Comparison of ENCODE assay signal across 20 cellular contexts in genomic region chr20:62723768-62724420, GRCh38. TPM values are rescaled to one million over a fixed set of nuclear protein-coding genes. Genes with fewer than 3 reads are reported as not detected.
"Had no signal": no experiment of that assay in that cellular context is flagged by ENCODE, and none has a peak within 500 bp of the region (broad histone marks: within the 10 kb centered on the region; RNA-seq: fewer than 3 reads in every experiment).

No MANE protein-coding gene starts in this region.

- H3K4me3 Mint-ChIP-seq: activated naive CD4-positive, alpha-beta T cell treated with anti-CD3 and anti-CD28 coated beads for 36 hours; activated naive CD8-positive, alpha-beta T cell treated with anti-CD3 and anti-CD28 coated beads, Interleukin-2, amount 50 U/mL, for 24 hours; natural killer cell treated with Interleukin-12 subunit alpha and Interleukin-12 subunit beta and Interleukin-15 and Interleukin-18, amount 100 ng/mL, for 72 hours; stimulated activated memory B cell treated with anti-CD40 and anti-IgM and Interleukin-4, amounts not matched to agents 10 μg/mL and 1 μg/mL and 100 μg/mL, for 72 hours had no signal

- H3K4me3 ChIP-seq: ascending aorta, gastrocnemius medialis, left lung, prostate gland, thyroid gland had no signal

- H3K4me1 ChIP-seq: ascending aorta, gastrocnemius medialis, prostate gland, thyroid gland had no signal

- DNase-seq: activated CD4-positive, alpha-beta T cell treated with anti-CD3 and anti-CD28 coated beads for 1 hour; activated CD4-positive, alpha-beta T cell treated with anti-CD3 and anti-CD28 coated beads, Interleukin-2, amount 50 U/mL, for 4 hours; activated naive CD4-positive, alpha-beta T cell treated with anti-CD3 and anti-CD28 coated beads for 36 hours; activated naive CD8-positive, alpha-beta T cell treated with anti-CD3 and anti-CD28 coated beads, Interleukin-2, amount 50 U/mL, for 24 hours; mesendoderm; occipital lobe; stimulated activated CD4-positive, alpha-beta T cell treated with anti-CD3 and anti-CD28 coated beads, Interleukin-12 subunit alpha, Interleukin-12 subunit beta, amount 100 ng/mL, for 4 hours; stimulated activated CD4-positive, alpha-beta T cell treated with anti-CD3 and anti-CD28 coated beads, Interleukin-2, amount 100 ng/mL, for 24 hours; T-helper 1 cell; T1000 had no signal

- H3K36me3 ChIP-seq: ascending aorta, gastrocnemius medialis, left lung, prostate gland, thyroid gland had no signal

- H3K27me3 Mint-ChIP-seq: activated naive CD8-positive, alpha-beta T cell treated with anti-CD3 and anti-CD28 coated beads, Interleukin-2, amount 50 U/mL, for 24 hours had no signal

- H3K27me3 ChIP-seq: ascending aorta, thyroid gland had no signal

- H3K27ac ChIP-seq: ascending aorta, gastrocnemius medialis, left lung, prostate gland, thyroid gland had no signal

- H3K27ac Mint-ChIP-seq: activated naive CD4-positive, alpha-beta T cell treated with anti-CD3 and anti-CD28 coated beads for 36 hours; activated naive CD8-positive, alpha-beta T cell treated with anti-CD3 and anti-CD28 coated beads, Interleukin-2, amount 50 U/mL, for 24 hours; activated T-helper 2 cell treated with anti-CD3 and anti-CD28 coated beads, Interferon-gamma antibody, Interleukin-2, Interleukin-4, amounts not matched to agents 10 μg/mL and 5 μg/mL and 100 μg/mL, durations not matched to agents 14 hours and 24 hours and 36 hours; natural killer cell treated with Interleukin-12 subunit alpha and Interleukin-12 subunit beta and Interleukin-15 and Interleukin-18, amount 100 ng/mL, for 72 hours; stimulated activated memory B cell treated with anti-CD40 and anti-IgM and Interleukin-4, amounts not matched to agents 10 μg/mL and 1 μg/mL and 100 μg/mL, for 72 hours had no signal

- H3K9me3 ChIP-seq: gastrocnemius medialis, prostate gland, thyroid gland had no signal

- ATAC-seq: activated naive CD8-positive, alpha-beta T cell treated with anti-CD3 and anti-CD28 coated beads, Interleukin-2, amount 50 U/mL, for 24 hours; gastrocnemius medialis; left lung; natural killer cell treated with Interleukin-12 subunit alpha and Interleukin-12 subunit beta and Interleukin-15 and Interleukin-18, amount 100 ng/mL, for 72 hours; stimulated activated memory B cell treated with anti-CD40 and anti-IgM and Interleukin-4, amounts not matched to agents 10 μg/mL and 1 μg/mL and 100 μg/mL, for 72 hours had no signal

RNA-seq across cellular contexts. Expression of gene NTSR1, which starts 15.3 kb away (rescaled TPM):
- total RNA-seq: activated naive CD4-positive, alpha-beta T cell treated with anti-CD3 and anti-CD28 coated beads for 36 hours; activated T-helper 2 cell treated with anti-CD3 and anti-CD28 coated beads, Interferon-gamma antibody, Interleukin-2, Interleukin-4, amounts not matched to agents 10 μg/mL and 5 μg/mL and 100 μg/mL, durations not matched to agents 14 hours and 24 hours and 36 hours; ascending aorta; bronchial epithelial cell; epithelial cell of proximal tubule; natural killer cell treated with Interleukin-12 subunit alpha and Interleukin-12 subunit beta and Interleukin-15 and Interleukin-18, amount 100 ng/mL, for 72 hours had no signal
